Comparison of ENCODE assay signal across 1 cellular context in genomic region chr2:733495-733894, GRCh38.
TF ChIP-seq lines count a peak whose summit lies in the region.

No MANE protein-coding gene starts in this region.

TF ChIP-seq in HCT116, 20 proteins besides CTCF, POLR2A, EP300 and RAD21 (continued from another document):
- no peak for TF ChIP-seq REST (IDR thresholded peaks at IDR 0.05; ENCODE audit: low read depth)
- TF ChIP-seq ATF3 (IDR thresholded peaks at IDR 0.05), result no peak
- TF ChIP-seq CBX3 (IDR thresholded peaks at IDR 0.05; ENCODE audit: low read depth), result no peak
- no peak for TF ChIP-seq CEBPB (IDR thresholded peaks at IDR 0.05; ENCODE audit: low read depth)
- no peak for TF ChIP-seq FOSL1 (IDR thresholded peaks at IDR 0.05; ENCODE audit: low read depth)
- no peak for TF ChIP-seq JUND (IDR thresholded peaks at IDR 0.05)
- no peak for TF ChIP-seq MAX (IDR thresholded peaks at IDR 0.05)
- no peak for TF ChIP-seq ZBTB33 (IDR thresholded peaks at IDR 0.05; ENCODE audit: extremely low read depth, insufficient replicate concordance, low read length)
TF ChIP-seq in HCT116: peak in this region for 0.
